27 cellular contexts compared by ENCODE assay signal in genomic region chr19:39045506-39045905, GRCh38. TPM values are rescaled to one million over a fixed set of nuclear protein-coding genes. Genes with fewer than 3 reads are reported as not detected.
"Had no signal": no experiment of that assay in that cellular context is flagged by ENCODE, and none has a peak within 500 bp of the region (broad histone marks: within the 10 kb centered on the region; RNA-seq: fewer than 3 reads in every experiment).

No MANE protein-coding gene starts in this region.

- H3K4me1 ChIP-seq: breast epithelium, colonic mucosa, esophagus muscularis mucosa, gastrocnemius medialis, left lung, prostate gland, right atrium auricular region, vagina had no signal

- H3K27me3 Mint-ChIP-seq: central memory CD8-positive, alpha-beta T cell; effector memory CD8-positive, alpha-beta T cell; type B pancreatic cell had no signal

- H3K4me3 Mint-ChIP-seq: activated naive CD8-positive, alpha-beta T cell treated with anti-CD3 and anti-CD28 coated beads for 36 hours; activated T-cell treated with anti-CD3 and anti-CD28 coated beads, Interleukin-2, amount 50 U/mL, for 4 hours; central memory CD8-positive, alpha-beta T cell; effector memory CD8-positive, alpha-beta T cell; naive B cell; neural crest cell; stimulated activated naive B cell treated with anti-CD40 and anti-IgM and Interleukin-4, amounts not matched to agents 10 μg/mL and 1 μg/mL and 100 μg/mL, for 72 hours; type B pancreatic cell; WTC11 had no signal

- H3K4me1 Mint-ChIP-seq: neural crest cell; stimulated activated naive B cell treated with anti-CD40 and anti-IgM and Interleukin-4, amounts not matched to agents 10 μg/mL and 1 μg/mL and 100 μg/mL, for 72 hours; WTC11 had no signal

- H3K9me3 ChIP-seq: breast epithelium, colonic mucosa, esophagus muscularis mucosa, gastrocnemius medialis, left lung, prostate gland, right atrium auricular region, thoracic aorta, vagina had no signal

- ATAC-seq: effector memory CD8-positive, alpha-beta T cell; gastrocnemius medialis; left lung; stimulated activated naive B cell treated with anti-CD40 and anti-IgM and Interleukin-4, amounts not matched to agents 10 μg/mL and 1 μg/mL and 100 μg/mL, for 72 hours had no signal

- H3K36me3 ChIP-seq: breast epithelium, colonic mucosa, esophagus muscularis mucosa, gastrocnemius medialis, left lung, prostate gland, right atrium auricular region, thoracic aorta, vagina had no signal

- DNase-seq: activated CD8-positive, alpha-beta memory T cell treated with anti-CD3 and anti-CD28 coated beads, Interleukin-2, amount 50 U/mL, for 48 hours; activated naive CD4-positive, alpha-beta T cell treated with Interleukin-2 at 50 U/mL for 16 hours; activated naive CD8-positive, alpha-beta T cell treated with anti-CD3 and anti-CD28 coated beads for 36 hours; activated T-cell treated with anti-CD3 and anti-CD28 coated beads, Interleukin-2, amount 50 U/mL, for 4 hours; colonic mucosa; dorsolateral prefrontal cortex; effector memory CD8-positive, alpha-beta T cell; gastrocnemius medialis; head of caudate nucleus; left lung; naive B cell; stimulated activated CD4-positive, alpha-beta T cell treated with anti-CD3 and anti-CD28 coated beads, Interleukin-2, amount 100 ng/mL, for 24 hours; stimulated activated naive B cell treated with anti-CD40 and anti-IgM and Interleukin-4, amounts not matched to agents 10 μg/mL and 1 μg/mL and 100 μg/mL, for 72 hours had no signal

- H3K27ac ChIP-seq: breast epithelium, colonic mucosa, dorsolateral prefrontal cortex, esophagus muscularis mucosa, gastrocnemius medialis, left lung, prostate gland, right atrium auricular region, thoracic aorta, vagina had no signal

- H3K27ac Mint-ChIP-seq: activated naive CD8-positive, alpha-beta T cell treated with anti-CD3 and anti-CD28 coated beads for 36 hours; effector memory CD8-positive, alpha-beta T cell; stimulated activated naive B cell treated with anti-CD40 and anti-IgM and Interleukin-4, amounts not matched to agents 10 μg/mL and 1 μg/mL and 100 μg/mL, for 72 hours; type B pancreatic cell; WTC11 had no signal

- H3K36me3 Mint-ChIP-seq: activated naive CD8-positive, alpha-beta T cell treated with anti-CD3 and anti-CD28 coated beads for 36 hours; type B pancreatic cell had no signal

- H3K4me3 ChIP-seq: breast epithelium, colonic mucosa, dorsolateral prefrontal cortex, esophagus muscularis mucosa, gastrocnemius medialis, left lung, lung, prostate gland, right atrium auricular region, thoracic aorta, vagina had no signal

RNA-seq across cellular contexts. Expression of gene ACP7, which starts 38.7 kb away (rescaled TPM):
- total RNA-seq: activated CD8-positive, alpha-beta memory T cell treated with anti-CD3 and anti-CD28 coated beads for 36 hours; activated naive CD8-positive, alpha-beta T cell treated with anti-CD3 and anti-CD28 coated beads for 36 hours; breast epithelium; colonic mucosa; esophagus muscularis mucosa; gastrocnemius medialis; left lung; lung; mesenteric fat pad; neural crest cell; osteoblast; right atrium auricular region; thoracic aorta; vagina had no signal
